ENCODE assay signal across 8 cellular contexts in the genomic region with DNA sequence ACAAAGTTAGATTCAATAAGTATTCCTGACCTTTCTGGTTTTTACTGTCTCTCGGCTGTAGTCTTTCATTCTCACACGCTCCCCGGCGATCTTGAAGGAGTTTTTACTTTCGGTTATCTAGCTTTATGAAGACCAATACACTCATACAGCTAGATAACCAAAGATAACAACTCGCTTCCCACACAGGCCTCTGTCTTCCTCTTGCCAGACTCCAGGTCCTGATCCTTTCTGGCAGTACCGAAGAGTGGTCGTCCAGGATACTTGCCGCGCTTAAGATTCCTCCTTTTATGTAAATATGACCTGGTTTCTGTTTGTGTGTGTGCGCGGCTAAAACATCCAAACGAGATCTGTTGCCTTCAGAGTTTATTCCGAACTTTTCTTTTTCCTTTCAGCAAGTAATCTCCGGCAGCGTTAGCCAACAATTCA.
A peak's percentile ranks its signal among the peaks of the same experiment; 100 is the strongest.
DNase-seq lines count a peak whose midpoint lies in the region; ATAC-seq, FAIRE-seq and TF ChIP-seq lines count a peak whose summit lies in the region.

No MANE protein-coding gene starts in this region.

- FAIRE-seq in HTR-8/SVneo (lab: Jason Lieb, UNC): no peak

- H2AFZ ChIP-seq in parathyroid adenoma: no peak overlapping the region

- POLR2A ChIA-PET in RWPE1 (lab: Yijun Ruan, JAX; ENCODE audit: low non-redundant PET): no interaction called here

- H3K27me3 ChIP-seq in HAP-1 (ENCODE audit: low read depth) (no peaks in the 10 kb centered on the region), duodenal mucosa (ENCODE audit: control insufficient read depth in 1 of 2, insufficient read depth in 2 of 2, low read length in 2 of 2) (peaks cover 85 to 98% of the 10 kb centered on the region in 2 donors), parathyroid adenoma (ENCODE audit: control insufficient read depth, insufficient read depth, low read length) (peaks cover 16% of the 10 kb centered on the region)

- H3K27ac ChIP-seq in duodenal mucosa (ENCODE audit: low read depth, low read length) (no peak overlapping the region), parathyroid adenoma (no peak overlapping the region), RWPE1 (no peak overlapping the region)

- H3K9me3 ChIP-seq in HAP-1 (no peaks in the 10 kb centered on the region), duodenal mucosa (ENCODE audit: control insufficient read depth in 1 of 2, low read length in 2 of 2) (no peaks in the 10 kb centered on the region), parathyroid adenoma (ENCODE audit: control insufficient read depth, low read length) (no peaks in the 10 kb centered on the region)

- no peak for TF ChIP-seq POLR2A in GM18505 (IDR thresholded peaks at IDR 0.05; ENCODE audit: borderline replicate concordance, extremely low read depth, insufficient read depth, insufficient read length)

- no peaks in the 10 kb centered on the region for H3K79me2 ChIP-seq in parathyroid adenoma

- in situ Hi-C loops in HAP-1 (cut with MboI; ENCODE audit: low sequenced_read_pairs): loop anchor here (5.0 kb wide), 1 partner anchor 269 kb away; no protein-coding TSS in a partner anchor

- peaks cover 65% of the 10 kb centered on the region for H3K4me1 ChIP-seq in HAP-1
- H3K4me1 ChIP-seq in duodenal mucosa (ENCODE audit: control insufficient read depth in 1 of 2, insufficient read depth in 2 of 2, low read length in 2 of 2): peaks cover 0 to 10% of the 10 kb centered on the region in 2 donors
- no peaks in the 10 kb centered on the region for H3K4me1 ChIP-seq in parathyroid adenoma

- no peak overlapping the region for H3K9ac ChIP-seq in duodenal mucosa (ENCODE audit: low read depth in 1 of 2, low read length in 2 of 2)
- H3K9ac ChIP-seq in parathyroid adenoma: no peak overlapping the region

- peak overlapping the region; percentile 20 for H3K4me2 ChIP-seq in parathyroid adenoma (ENCODE audit: low read length)

- CTCF ChIA-PET in RWPE1 (lab: Yijun Ruan, JAX): interaction anchor here (1.2 kb wide), 1 partner anchor 24 kb away, joined by 8 read pairs; no protein-coding TSS in a partner anchor

- no peak for TF ChIP-seq CTCF in parathyroid adenoma (IDR thresholded peaks at IDR 0.05)
- TF ChIP-seq CTCF in RWPE1 (conservative IDR thresholded peaks at IDR 0.05; ENCODE audit: low read depth): no peak

- H3K4me3 ChIP-seq in HAP-1 (peak overlapping the region; percentile 32), duodenal mucosa (ENCODE audit: low read depth in 1 of 2, low read length in 2 of 2) (peak overlapping the region; percentile 67 to 74), parathyroid adenoma (ENCODE audit: low read depth, low read length) (no peak overlapping the region)

- DNase-seq in HAP-1 (ENCODE audit: low spot score in 2 of 2) (peak in 1 of 2 experiments; percentile 48), NCI-H2227 (lab: John Stamatoyannopoulos, UW; ENCODE audit: unreplicated experiment) (peak; percentile 21), HTR-8/SVneo (ENCODE audit: insufficient read length, low spot score) (no peak), NCI-H1436 treated with DMSO at 0.1 percent for 48 hours (lab: John Stamatoyannopoulos, UW) (no peak), RWPE1 (ENCODE audit: low spot score) (no peak)

- peak; percentile 58 for ATAC-seq in GM18505 (IDR thresholded peaks at IDR 0.05; ENCODE audit: unreplicated experiment)

- peaks cover 21% of the 10 kb centered on the region for H3K36me3 ChIP-seq in HAP-1 (replicated peaks)
- no peaks in the 10 kb centered on the region for H3K36me3 ChIP-seq in duodenal mucosa (ENCODE audit: control insufficient read depth in 1 of 2, insufficient read depth in 2 of 2, low read length in 2 of 2)
- no peaks in the 10 kb centered on the region for H3K36me3 ChIP-seq in parathyroid adenoma (ENCODE audit: control insufficient read depth, insufficient read depth, low read length)
